ENCODE assay signal across 22 cellular contexts in the genomic region with DNA sequence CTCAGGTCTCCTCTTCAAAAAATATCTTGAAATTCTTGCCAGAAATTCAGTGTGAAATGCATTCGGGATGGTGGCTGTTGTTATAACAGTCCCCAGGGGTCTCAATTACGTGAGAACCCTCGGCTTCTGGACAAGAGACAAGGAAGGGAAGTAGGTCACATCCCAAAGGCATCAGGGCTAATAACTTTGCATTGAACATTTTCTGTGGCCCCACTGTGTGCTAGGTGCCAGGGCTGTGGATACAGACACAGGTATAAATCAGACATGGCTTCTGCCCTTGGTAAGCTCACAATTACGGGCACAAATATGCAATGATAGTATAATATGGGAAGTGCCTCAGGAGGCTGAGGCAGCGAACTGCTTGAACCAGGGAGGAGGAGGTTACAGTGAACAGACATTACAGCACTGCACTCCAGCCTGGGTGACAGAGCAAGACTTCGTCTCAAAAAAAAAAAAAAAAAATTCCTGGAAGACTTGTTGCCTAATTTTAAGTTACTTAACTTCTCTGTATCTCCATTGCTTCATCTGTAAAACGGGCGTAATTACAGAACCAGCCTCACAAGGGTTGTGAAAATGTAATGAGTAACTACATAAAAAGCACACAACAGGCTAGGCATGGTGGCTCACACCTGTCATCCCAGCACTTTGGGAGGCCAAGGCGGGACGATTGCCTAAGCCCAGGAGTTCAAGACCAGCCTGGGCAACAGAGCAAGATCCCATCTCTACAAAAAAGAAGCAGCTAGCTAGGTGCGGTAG. TPM values are rescaled to one million over a fixed set of nuclear protein-coding genes. Genes with fewer than 3 reads are reported as not detected.
DNase-seq lines count a peak whose midpoint lies in the region; ATAC-seq and TF ChIP-seq lines count a peak whose summit lies in the region.
"Had no signal": no experiment of that assay in that cellular context is flagged by ENCODE, and none has a peak within 500 bp of the region (broad histone marks: within the 10 kb centered on the region; RNA-seq: fewer than 3 reads in every experiment).

No MANE protein-coding gene starts in this region.

- peak overlapping the region; percentile 61 for H3K4me3 Mint-ChIP-seq in natural killer cell treated with Interleukin-12 subunit alpha and Interleukin-12 subunit beta and Interleukin-15 and Interleukin-18, amount 100 ng/mL, for 72 hours
- H3K4me3 Mint-ChIP-seq in natural killer cell: no peak overlapping the region
- H3K4me3 Mint-ChIP-seq: CD8-positive, alpha-beta T cell had no signal

- TF ChIP-seq CTCF in natural killer cell (IDR thresholded peaks at IDR 0.05): no peak
- no peak for TF ChIP-seq CTCF in RWPE2 (IDR thresholded peaks at IDR 0.05; ENCODE audit: poor library complexity, severe bottlenecking)
- no peak for TF ChIP-seq CTCF in foreskin keratinocyte (conservative IDR thresholded peaks at IDR 0.05)
- TF ChIP-seq CTCF in upper lobe of right lung (IDR thresholded peaks at IDR 0.05): no peak

- peaks cover 25 to 38% of the 10 kb centered on the region in 2 donors for H3K4me1 Mint-ChIP-seq in natural killer cell treated with Interleukin-12 subunit alpha and Interleukin-12 subunit beta and Interleukin-15 and Interleukin-18, amount 100 ng/mL, for 72 hours (ENCODE audit: low read depth in 2 of 2)
- peaks cover 18 to 26% of the 10 kb centered on the region in 2 donors for H3K4me1 Mint-ChIP-seq in natural killer cell

- intact Hi-C loops in natural killer cell (cut with micrococcal nuclease) (no loop called here), upper lobe of right lung (cut with DNase I) (no loop called here)

- peak; percentile 45 to 76 for ATAC-seq in natural killer cell treated with Interleukin-12 subunit alpha and Interleukin-12 subunit beta and Interleukin-15 and Interleukin-18, amount 100 ng/mL, for 72 hours
- ATAC-seq in natural killer cell (no peak), RWPE2 (ENCODE audit: low read depth) (no peak), foreskin keratinocyte (no peak), upper lobe of right lung (peak; percentile 56), HG02938 (IDR thresholded peaks at IDR 0.05; ENCODE audit: unreplicated experiment) (no peak)
- ATAC-seq: CD8-positive, alpha-beta T cell; right cardiac atrium had no signal

- peak; percentile 74 for DNase-seq in natural killer cell treated with Interleukin-12 subunit alpha and Interleukin-12 subunit beta and Interleukin-15 and Interleukin-18, amount 100 ng/mL, for 72 hours (ENCODE audit: low spot score)
- no peak for DNase-seq in natural killer cell
- no peak for DNase-seq in RWPE2 (ENCODE audit: low spot score)
- no peak for DNase-seq in foreskin keratinocyte
- DNase-seq in upper lobe of right lung: no peak
- no peak for DNase-seq in HCEC 1CT
- no peak for DNase-seq in DMS 273 treated with DMSO at 0.1 percent for 48 hours (lab: John Stamatoyannopoulos, UW)
- DNase-seq: activated CD4-positive, alpha-beta T cell treated with anti-CD3 and anti-CD28 coated beads for 4 hours; activated CD8-positive, alpha-beta memory T cell treated with anti-CD3 and anti-CD28 coated beads, Interleukin-2, amount 50 U/mL, for 4 hours; activated effector memory CD4-positive, alpha-beta T cell treated with anti-CD3 and anti-CD28 coated beads, Interleukin-2, amount 50 U/mL, for 16 hours; amniotic stem cell; CD8-positive, alpha-beta T cell; central memory CD4-positive, alpha-beta T cell; DMS79 treated with DMSO at 0.1 percent for 48 hours; effector CD4-positive, alpha-beta T cell; islet precursor cell; NCI-H146; nucleus accumbens had no signal

- H3K36me3 ChIP-seq in RWPE2 (ENCODE audit: low read depth) (peaks cover 7% of the 10 kb centered on the region), upper lobe of right lung (peaks cover 8% of the 10 kb centered on the region)

- H3K36me3 Mint-ChIP-seq in natural killer cell treated with Interleukin-12 subunit alpha and Interleukin-12 subunit beta and Interleukin-15 and Interleukin-18, amount 100 ng/mL, for 72 hours: peaks cover 7% of the 10 kb centered on the region
- H3K36me3 Mint-ChIP-seq in natural killer cell: no peaks in the 10 kb centered on the region

- H3K9me3 ChIP-seq in RWPE2 (ENCODE audit: severe bottlenecking) (no peaks in the 10 kb centered on the region), upper lobe of right lung (no peaks in the 10 kb centered on the region)
- H3K9me3 ChIP-seq: SJSA1, vagina had no signal

- no peaks in the 10 kb centered on the region for H3K27me3 ChIP-seq in RWPE2 (ENCODE audit: insufficient read depth, poor library complexity, severe bottlenecking)
- H3K27me3 ChIP-seq in foreskin keratinocyte: no peaks in the 10 kb centered on the region
- H3K27me3 ChIP-seq in upper lobe of right lung: no peaks in the 10 kb centered on the region
- H3K27me3 ChIP-seq: SJSA1, vagina had no signal

- peaks cover 0 to 2% of the 10 kb centered on the region in 2 donors for H3K27me3 Mint-ChIP-seq in natural killer cell treated with Interleukin-12 subunit alpha and Interleukin-12 subunit beta and Interleukin-15 and Interleukin-18, amount 100 ng/mL, for 72 hours
- H3K27me3 Mint-ChIP-seq in natural killer cell (ENCODE audit: low read depth in 2 of 2): no peaks in the 10 kb centered on the region

- H3K9me3 Mint-ChIP-seq in natural killer cell treated with Interleukin-12 subunit alpha and Interleukin-12 subunit beta and Interleukin-15 and Interleukin-18, amount 100 ng/mL, for 72 hours: no peaks in the 10 kb centered on the region
- no peaks in the 10 kb centered on the region for H3K9me3 Mint-ChIP-seq in natural killer cell
- H3K9me3 Mint-ChIP-seq: CD8-positive, alpha-beta T cell had no signal

- no peak overlapping the region for H3K4me3 ChIP-seq in RWPE2 (ENCODE audit: severe bottlenecking)
- H3K4me3 ChIP-seq in upper lobe of right lung: no peak overlapping the region
- H3K4me3 ChIP-seq: SJSA1, vagina had no signal

- H3K27ac Mint-ChIP-seq in natural killer cell treated with Interleukin-12 subunit alpha and Interleukin-12 subunit beta and Interleukin-15 and Interleukin-18, amount 100 ng/mL, for 72 hours: peak overlapping the region; percentile 74 to 97
- H3K27ac Mint-ChIP-seq in natural killer cell: no peak overlapping the region
- H3K27ac Mint-ChIP-seq: CD8-positive, alpha-beta T cell had no signal

- H3K27ac ChIP-seq in RWPE2 (ENCODE audit: poor library complexity, severe bottlenecking): peak overlapping the region; percentile 12
- peak overlapping the region; percentile 96 for H3K27ac ChIP-seq in foreskin keratinocyte
- peak overlapping the region; percentile 40 for H3K27ac ChIP-seq in upper lobe of right lung
- H3K27ac ChIP-seq: SJSA1, vagina had no signal

- H3K4me1 ChIP-seq in RWPE2 (ENCODE audit: insufficient read depth, poor library complexity, severe bottlenecking) (peaks cover 4% of the 10 kb centered on the region), foreskin keratinocyte (peaks cover 10% of the 10 kb centered on the region), upper lobe of right lung (peaks cover 28% of the 10 kb centered on the region)

RNA-seq across cellular contexts. Expression of gene RHBDD2, which starts 2.5 kb away (rescaled TPM):
- 10 to 100 TPM; 33.8 to 46.0 TPM for total RNA-seq in natural killer cell treated with Interleukin-12 subunit alpha and Interleukin-12 subunit beta and Interleukin-15 and Interleukin-18, amount 100 ng/mL, for 72 hours
- 10 to 100 TPM; 45.2 to 74.3 (median 61.9) TPM for total RNA-seq in natural killer cell
- 26.2 and 30.4 TPM in 2 replicates for total RNA-seq in foreskin keratinocyte
- 37.6 and 47.1 TPM in 2 replicates for polyA plus RNA-seq in foreskin keratinocyte
- 68.6 TPM for total RNA-seq in upper lobe of right lung

RNA-seq across cellular contexts. Expression of gene POR, which starts 38.7 kb away (rescaled TPM):
- 100 to 1,000 TPM; 112 to 164 TPM for total RNA-seq in natural killer cell treated with Interleukin-12 subunit alpha and Interleukin-12 subunit beta and Interleukin-15 and Interleukin-18, amount 100 ng/mL, for 72 hours
- total RNA-seq in natural killer cell (10 to 100 TPM; 56.0 to 60.5 (median 58.3) TPM), foreskin keratinocyte (44.7 and 45.4 TPM in 2 replicates), upper lobe of right lung (232 TPM)
- 44.0 and 44.5 TPM in 2 replicates for polyA plus RNA-seq in foreskin keratinocyte

Comparison
In these comparisons a context has a peak if more than half of its experiments do, and no peak if none do; other contexts are left out.
1. ATAC-seq: peak in natural killer cell treated with Interleukin-12 subunit alpha and Interleukin-12 subunit beta and Interleukin-15 and Interleukin-18, amount 100 ng/mL, for 72 hours (2 of 2) and upper lobe of right lung (single experiment); none in natural killer cell (0 of 3), RWPE2 (single experiment), foreskin keratinocyte (single experiment) and HG02938 (single experiment).
2. H3K27ac Mint-ChIP-seq: peak in natural killer cell treated with Interleukin-12 subunit alpha and Interleukin-12 subunit beta and Interleukin-15 and Interleukin-18, amount 100 ng/mL, for 72 hours (2 of 2); none in natural killer cell (0 of 2).
3. H3K27ac ChIP-seq: peak in every context shown above with its lines; median percentile 96 in foreskin keratinocyte; 40 in upper lobe of right lung; 12 in RWPE2.